In genomic region chr5:110807174-110807573, GRCh38 we compare ENCODE assay signal across 16 cellular contexts.
A peak's percentile ranks its signal among the peaks of the same experiment; 100 is the strongest.
DNase-seq lines count a peak whose midpoint lies in the region; ATAC-seq, FAIRE-seq and TF ChIP-seq lines count a peak whose summit lies in the region.
"Had no signal": no experiment of that assay in that cellular context is flagged by ENCODE, and none has a peak within 500 bp of the region (broad histone marks: within the 10 kb centered on the region; RNA-seq: fewer than 3 reads in every experiment).

No MANE protein-coding gene starts in this region.

- ATAC-seq in Right ventricle myocardium inferior (peak; percentile 88), sciatic nerve (no peak)

- no peak for FAIRE-seq in GM12892 (lab: Jason Lieb, UNC)

- intact Hi-C loops in Right ventricle myocardium inferior (cut with DNase I) (no loop called here), cardiac septum (cut with DNase I) (no loop called here), sciatic nerve (cut with DNase I) (no loop called here)

- DNase-seq in Right ventricle myocardium inferior (ENCODE audit: missing footprints) (peak; percentile 63), cardiac septum (ENCODE audit: low spot score) (no peak), fibroblast of peridontal ligament (ENCODE audit: extremely low read depth) (peak; percentile 14), medulla oblongata (ENCODE audit: extremely low spot score) (peak; percentile 4), HK-2 (ENCODE audit: unreplicated experiment) (no peak), GM12892 (ENCODE audit: insufficient read length) (no peak), sciatic nerve (ENCODE audit: low spot score) (no peak), SKM-1 (lab: John Stamatoyannopoulos, UW; ENCODE audit: unreplicated experiment) (no peak)
- DNase-seq: activated CD4-positive, alpha-beta T cell treated with anti-CD3 and anti-CD28 coated beads, Interleukin-2, amount 50 U/mL, for 4 hours; amniotic stem cell; dorsolateral prefrontal cortex; GDM1; GOT3; mammary epithelial cell; NCI-H146; nephron progenitor cell had no signal

- no peak for TF ChIP-seq POLR2A in GM12892 (IDR thresholded peaks at IDR 0.05; ENCODE audit: low read depth, low read length)

Comparison
In these comparisons a context has a peak if more than half of its experiments do, and no peak if none do; other contexts are left out.
1. DNase-seq: peak in Right ventricle myocardium inferior (single experiment), fibroblast of peridontal ligament (single experiment) and medulla oblongata (single experiment); none in cardiac septum (single experiment), HK-2 (single experiment), GM12892 (single experiment), sciatic nerve (single experiment) and SKM-1 (single experiment).